In genomic region chr9:80489329-80489728, GRCh38 we compare ENCODE assay signal across 36 cellular contexts.
"Had no signal": no experiment of that assay in that cellular context is flagged by ENCODE, and none has a peak within 500 bp of the region (broad histone marks: within the 10 kb centered on the region; RNA-seq: fewer than 3 reads in every experiment).

No MANE protein-coding gene starts in this region.

- H3K27me3 ChIP-seq: MG63 had no signal

- DNase-seq: Karpas-422, Kasumi-1, MG63, MM.1S, MV-4-11, NCI-H1048, NCI-H1092, NCI-H1092 treated with DMSO at 0.1 percent for 48 hours, NCI-H1105, NCI-H1105 treated with DMSO at 0.1 percent for 48 hours, NCI-H1417, NCI-H1417 treated with DMSO at 0.1 percent for 48 hours, NCI-H1436, NCI-H1436 treated with DMSO at 0.1 percent for 48 hours, NCI-H146, NCI-H1694, NCI-H1694 treated with DMSO at 0.1 percent for 48 hours, NCI-H187, NCI-H187 treated with DMSO at 0.1 percent for 48 hours, NCI-H1930, NCI-H2029, NCI-H2029 treated with DMSO at 0.1 percent for 48 hours, NCI-H2081, NCI-H2081 treated with DMSO at 0.1 percent for 48 hours, NCI-H2107, NCI-H2171, NCI-H2171 treated with DMSO at 0.1 percent for 48 hours, NCI-H2227 treated with DMSO at 0.1 percent for 48 hours, NCI-H226, NCI-H345, NCI-H446, NCI-H446 treated with DMSO at 0.1 percent for 48 hours, NCI-H510A, NCI-H510A treated with DMSO at 0.1 percent for 48 hours, NCI-H524, NCI-H524 treated with DMSO at 0.1 percent for 48 hours had no signal

- H3K4me3 ChIP-seq: MG63 had no signal

- H3K36me3 ChIP-seq: MG63 had no signal

- H3K9me3 ChIP-seq: MG63 had no signal
